ENCODE assay signal across 14 cellular contexts in genomic region chr1:226066415-226067077, GRCh38. TPM values are rescaled to one million over a fixed set of nuclear protein-coding genes. Genes with fewer than 3 reads are reported as not detected.
DNase-seq lines count a peak whose midpoint lies in the region; ATAC-seq and TF ChIP-seq lines count a peak whose summit lies in the region.
"Had no signal": no experiment of that assay in that cellular context is flagged by ENCODE, and none has a peak within 500 bp of the region (broad histone marks: within the 10 kb centered on the region; RNA-seq: fewer than 3 reads in every experiment).

No MANE protein-coding gene starts in this region.

- H3K4me3 Mint-ChIP-seq in activated naive CD4-positive, alpha-beta T cell treated with anti-CD3 and anti-CD28 coated beads, Interleukin-2, amount 10 ng/mL, durations not matched to agents 7 days and 5 days, result no peak overlapping the region
- H3K4me3 Mint-ChIP-seq in T-helper 17 cell (peak overlapping the region; percentile 50), glutamatergic neuron (ENCODE audit: unreplicated experiment) (peak overlapping the region; percentile 97)
- H3K4me3 Mint-ChIP-seq in stimulated activated naive B cell treated with anti-CD40 and anti-IgM and Interleukin-4, amounts not matched to agents 10 μg/mL and 1 μg/mL and 100 μg/mL, for 72 hours, result peak overlapping the region; percentile 11 to 70

- CTCF ChIA-PET in activated naive CD4-positive, alpha-beta T cell treated with anti-CD3 and anti-CD28 coated beads, Interleukin-2, amount 10 ng/mL, durations not matched to agents 7 days and 5 days (lab: Charles Lee), result interaction anchor here (0.8 to 3.2 kb wide), 8 partner anchors 10 to 105 kb away, joined by 3 to 28 read pairs (median 12); no protein-coding TSS in a partner anchor

- peak overlapping the region; percentile 63 for H3K27ac Mint-ChIP-seq in activated naive CD4-positive, alpha-beta T cell treated with anti-CD3 and anti-CD28 coated beads, Interleukin-2, amount 10 ng/mL, durations not matched to agents 7 days and 5 days
- H3K27ac Mint-ChIP-seq in T-helper 17 cell (peak overlapping the region; percentile 98), glutamatergic neuron (ENCODE audit: unreplicated experiment) (peak overlapping the region; percentile 30)
- H3K27ac Mint-ChIP-seq in stimulated activated naive B cell treated with anti-CD40 and anti-IgM and Interleukin-4, amounts not matched to agents 10 μg/mL and 1 μg/mL and 100 μg/mL, for 72 hours, result peak overlapping the region; percentile 6

- no peak for TF ChIP-seq CTCF in glutamatergic neuron (IDR thresholded peaks at IDR 0.05; ENCODE audit: partially characterized antibody, unreplicated experiment)

- intact Hi-C loops in posterior cingulate gyrus (cut with DNase I), result loop anchor here (10.0 kb wide), 1 partner anchor 118 kb away; the partner anchor contains the start of gene ACBD3

- H3K4me1 Mint-ChIP-seq in activated naive CD4-positive, alpha-beta T cell treated with anti-CD3 and anti-CD28 coated beads, Interleukin-2, amount 10 ng/mL, durations not matched to agents 7 days and 5 days, result peaks cover 53% of the 10 kb centered on the region
- H3K4me1 Mint-ChIP-seq in T-helper 17 cell (peaks cover 47% of the 10 kb centered on the region), glutamatergic neuron (ENCODE audit: low read depth, unreplicated experiment) (peaks cover 31% of the 10 kb centered on the region)
- peaks cover 25 to 56% of the 10 kb centered on the region in 2 donors for H3K4me1 Mint-ChIP-seq in stimulated activated naive B cell treated with anti-CD40 and anti-IgM and Interleukin-4, amounts not matched to agents 10 μg/mL and 1 μg/mL and 100 μg/mL, for 72 hours

- H3K9me3 Mint-ChIP-seq in activated naive CD4-positive, alpha-beta T cell treated with anti-CD3 and anti-CD28 coated beads, Interleukin-2, amount 10 ng/mL, durations not matched to agents 7 days and 5 days, result no peaks in the 10 kb centered on the region
- H3K9me3 Mint-ChIP-seq in glutamatergic neuron (ENCODE audit: unreplicated experiment), result peaks cover 13% of the 10 kb centered on the region
- H3K9me3 Mint-ChIP-seq in stimulated activated naive B cell treated with anti-CD40 and anti-IgM and Interleukin-4, amounts not matched to agents 10 μg/mL and 1 μg/mL and 100 μg/mL, for 72 hours, result no peaks in the 10 kb centered on the region

- H3K36me3 Mint-ChIP-seq in activated naive CD4-positive, alpha-beta T cell treated with anti-CD3 and anti-CD28 coated beads, Interleukin-2, amount 10 ng/mL, durations not matched to agents 7 days and 5 days, result peaks cover 59% of the 10 kb centered on the region
- H3K36me3 Mint-ChIP-seq in T-helper 17 cell (ENCODE audit: low read depth), result peaks cover 10% of the 10 kb centered on the region
- peaks cover 4% of the 10 kb centered on the region for H3K36me3 Mint-ChIP-seq in glutamatergic neuron (ENCODE audit: unreplicated experiment)
- H3K36me3 Mint-ChIP-seq in stimulated activated naive B cell treated with anti-CD40 and anti-IgM and Interleukin-4, amounts not matched to agents 10 μg/mL and 1 μg/mL and 100 μg/mL, for 72 hours, result peaks cover 46 to 58% of the 10 kb centered on the region in 2 donors

- no peaks in the 10 kb centered on the region for H3K27me3 Mint-ChIP-seq in activated naive CD4-positive, alpha-beta T cell treated with anti-CD3 and anti-CD28 coated beads, Interleukin-2, amount 10 ng/mL, durations not matched to agents 7 days and 5 days
- H3K27me3 Mint-ChIP-seq in T-helper 17 cell, result no peaks in the 10 kb centered on the region
- peaks cover 16% of the 10 kb centered on the region for H3K27me3 Mint-ChIP-seq in glutamatergic neuron (ENCODE audit: unreplicated experiment)
- no peaks in the 10 kb centered on the region for H3K27me3 Mint-ChIP-seq in stimulated activated naive B cell treated with anti-CD40 and anti-IgM and Interleukin-4, amounts not matched to agents 10 μg/mL and 1 μg/mL and 100 μg/mL, for 72 hours

- no peak for DNase-seq in activated naive CD4-positive, alpha-beta T cell treated with anti-CD3 and anti-CD28 coated beads, Interleukin-2, amount 10 ng/mL, durations not matched to agents 7 days and 5 days
- no peak for DNase-seq in activated naive CD4-positive, alpha-beta T cell (lab: John Stamatoyannopoulos, UW)
- no peak for DNase-seq in T-helper 17 cell
- no peak for DNase-seq in glutamatergic neuron
- no peak for DNase-seq in stimulated activated naive B cell treated with anti-CD40 and anti-IgM and Interleukin-4, amounts not matched to agents 10 μg/mL and 1 μg/mL and 100 μg/mL, for 72 hours
- no peak for DNase-seq in stimulated activated CD4-positive, alpha-beta T cell treated with anti-CD3 and anti-CD28 coated beads, Interleukin-4, amount 100 ng/mL, for 4 hours
- no peak for DNase-seq in posterior cingulate gyrus
- DNase-seq: activated CD4-positive, alpha-beta T cell treated with anti-CD3 and anti-CD28 coated beads, Interleukin-2, amount 50 U/mL, for 48 hours; central memory CD4-positive, alpha-beta T cell; hypothalamus; NCI-H146; ovary; RPMI8226 had no signal

- ATAC-seq in T-helper 17 cell (no peak), GM21619 (IDR thresholded peaks at IDR 0.05; ENCODE audit: unreplicated experiment) (no peak)
- ATAC-seq in stimulated activated naive B cell treated with anti-CD40 and anti-IgM and Interleukin-4, amounts not matched to agents 10 μg/mL and 1 μg/mL and 100 μg/mL, for 72 hours (replicated peaks), result no peak

- H3K9me3 ChIP-seq in T-helper 17 cell (ENCODE audit: control insufficient read depth, low read length, poor library complexity, severe bottlenecking), result no peaks in the 10 kb centered on the region
- H3K9me3 ChIP-seq: ovary had no signal

RNA-seq across cellular contexts. Expression of gene H3-3A, which starts 4.0 kb away (rescaled TPM):
- total RNA-seq in T-helper 17 cell (100 to 1,000 TPM; 318 to 496 TPM), glutamatergic neuron (ENCODE audit: unreplicated experiment) (1,150 TPM)

Comparison
In these comparisons a context has a peak if more than half of its experiments do, and no peak if none do; other contexts are left out.
1. H3K27ac Mint-ChIP-seq: peak in every context shown above with its lines; median percentile 98 in T-helper 17 cell; 63 in activated naive CD4-positive, alpha-beta T cell treated with anti-CD3 and anti-CD28 coated beads, Interleukin-2, amount 10 ng/mL, durations not matched to agents 7 days and 5 days; 30 in glutamatergic neuron; 6 in stimulated activated naive B cell treated with anti-CD40 and anti-IgM and Interleukin-4, amounts not matched to agents 10 μg/mL and 1 μg/mL and 100 μg/mL, for 72 hours.